1 cellular context compared by ENCODE assay signal in the genomic region with DNA sequence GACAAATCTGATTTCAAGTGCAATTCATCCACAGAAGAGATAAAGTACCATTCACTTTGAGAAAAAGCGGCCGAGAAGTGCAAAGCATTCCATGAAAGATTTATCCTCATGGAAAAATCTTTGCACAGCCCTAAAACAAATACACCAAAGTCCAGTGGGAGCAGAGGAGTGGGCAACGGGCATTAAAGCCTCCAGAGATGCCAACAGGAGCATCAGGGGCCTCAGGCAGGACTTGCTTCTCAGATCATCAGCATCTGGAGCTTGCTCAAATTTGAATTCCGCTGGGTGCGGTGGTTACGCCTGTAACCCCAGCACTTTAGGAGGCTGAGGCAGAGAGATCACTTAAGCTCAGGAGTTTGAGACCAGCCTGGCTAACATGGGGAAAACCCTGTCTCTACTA.
TF ChIP-seq lines count a peak whose summit lies in the region.

No MANE protein-coding gene starts in this region.

TF ChIP-seq in HepG2, 621 proteins besides CTCF, POLR2A, EP300 and RAD21 (continued from another document):
- no peak for TF ChIP-seq RCOR2 (CRISPR knock-in tag; IDR thresholded peaks at IDR 0.05)
- TF ChIP-seq GFI1 (CRISPR knock-in tag; IDR thresholded peaks at IDR 0.05; ENCODE audit: borderline replicate concordance): peak; percentile 68; the same call in 1 of the 2 replicates
- TF ChIP-seq, protein P1, sequence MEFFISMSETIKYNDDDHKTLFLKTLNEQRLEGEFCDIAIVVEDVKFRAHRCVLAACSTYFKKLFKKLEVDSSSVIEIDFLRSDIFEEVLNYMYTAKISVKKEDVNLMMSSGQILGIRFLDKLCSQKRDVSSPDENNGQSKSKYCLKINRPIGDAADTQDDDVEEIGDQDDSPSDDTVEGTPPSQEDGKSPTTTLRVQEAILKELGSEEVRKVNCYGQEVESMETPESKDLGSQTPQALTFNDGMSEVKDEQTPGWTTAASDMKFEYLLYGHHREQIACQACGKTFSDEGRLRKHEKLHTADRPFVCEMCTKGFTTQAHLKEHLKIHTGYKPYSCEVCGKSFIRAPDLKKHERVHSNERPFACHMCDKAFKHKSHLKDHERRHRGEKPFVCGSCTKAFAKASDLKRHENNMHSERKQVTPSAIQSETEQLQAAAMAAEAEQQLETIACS (CRISPR knock-in tag; IDR thresholded peaks at IDR 0.05): no peak
- TF ChIP-seq, protein P2, sequence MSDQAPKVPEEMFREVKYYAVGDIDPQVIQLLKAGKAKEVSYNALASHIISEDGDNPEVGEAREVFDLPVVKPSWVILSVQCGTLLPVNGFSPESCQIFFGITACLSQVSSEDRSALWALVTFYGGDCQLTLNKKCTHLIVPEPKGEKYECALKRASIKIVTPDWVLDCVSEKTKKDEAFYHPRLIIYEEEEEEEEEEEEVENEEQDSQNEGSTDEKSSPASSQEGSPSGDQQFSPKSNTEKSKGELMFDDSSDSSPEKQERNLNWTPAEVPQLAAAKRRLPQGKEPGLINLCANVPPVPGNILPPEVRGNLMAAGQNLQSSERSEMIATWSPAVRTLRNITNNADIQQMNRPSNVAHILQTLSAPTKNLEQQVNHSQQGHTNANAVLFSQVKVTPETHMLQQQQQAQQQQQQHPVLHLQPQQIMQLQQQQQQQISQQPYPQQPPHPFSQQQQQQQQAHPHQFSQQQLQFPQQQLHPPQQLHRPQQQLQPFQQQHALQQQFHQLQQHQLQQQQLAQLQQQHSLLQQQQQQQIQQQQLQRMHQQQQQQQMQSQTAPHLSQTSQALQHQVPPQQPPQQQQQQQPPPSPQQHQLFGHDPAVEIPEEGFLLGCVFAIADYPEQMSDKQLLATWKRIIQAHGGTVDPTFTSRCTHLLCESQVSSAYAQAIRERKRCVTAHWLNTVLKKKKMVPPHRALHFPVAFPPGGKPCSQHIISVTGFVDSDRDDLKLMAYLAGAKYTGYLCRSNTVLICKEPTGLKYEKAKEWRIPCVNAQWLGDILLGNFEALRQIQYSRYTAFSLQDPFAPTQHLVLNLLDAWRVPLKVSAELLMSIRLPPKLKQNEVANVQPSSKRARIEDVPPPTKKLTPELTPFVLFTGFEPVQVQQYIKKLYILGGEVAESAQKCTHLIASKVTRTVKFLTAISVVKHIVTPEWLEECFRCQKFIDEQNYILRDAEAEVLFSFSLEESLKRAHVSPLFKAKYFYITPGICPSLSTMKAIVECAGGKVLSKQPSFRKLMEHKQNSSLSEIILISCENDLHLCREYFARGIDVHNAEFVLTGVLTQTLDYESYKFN (CRISPR knock-in tag; conservative IDR thresholded peaks at IDR 0.05): 0 out of 2 replicates have a peak, but pooled peaks have one; percentile 23
- peak; percentile 25; the same call in 1 of the 2 replicates for TF ChIP-seq HNF4G (IDR thresholded peaks at IDR 0.05; ENCODE audit: borderline replicate concordance, low read depth, low read length)
- no peak for TF ChIP-seq HNF4G (CRISPR knock-in tag; IDR thresholded peaks at IDR 0.05; ENCODE audit: borderline replicate concordance, low read depth)
- TF ChIP-seq, protein P3, sequence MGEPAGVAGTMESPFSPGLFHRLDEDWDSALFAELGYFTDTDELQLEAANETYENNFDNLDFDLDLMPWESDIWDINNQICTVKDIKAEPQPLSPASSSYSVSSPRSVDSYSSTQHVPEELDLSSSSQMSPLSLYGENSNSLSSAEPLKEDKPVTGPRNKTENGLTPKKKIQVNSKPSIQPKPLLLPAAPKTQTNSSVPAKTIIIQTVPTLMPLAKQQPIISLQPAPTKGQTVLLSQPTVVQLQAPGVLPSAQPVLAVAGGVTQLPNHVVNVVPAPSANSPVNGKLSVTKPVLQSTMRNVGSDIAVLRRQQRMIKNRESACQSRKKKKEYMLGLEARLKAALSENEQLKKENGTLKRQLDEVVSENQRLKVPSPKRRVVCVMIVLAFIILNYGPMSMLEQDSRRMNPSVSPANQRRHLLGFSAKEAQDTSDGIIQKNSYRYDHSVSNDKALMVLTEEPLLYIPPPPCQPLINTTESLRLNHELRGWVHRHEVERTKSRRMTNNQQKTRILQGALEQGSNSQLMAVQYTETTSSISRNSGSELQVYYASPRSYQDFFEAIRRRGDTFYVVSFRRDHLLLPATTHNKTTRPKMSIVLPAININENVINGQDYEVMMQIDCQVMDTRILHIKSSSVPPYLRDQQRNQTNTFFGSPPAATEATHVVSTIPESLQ (CRISPR knock-in tag; conservative IDR thresholded peaks at IDR 0.05): no peak
- no peak for TF ChIP-seq BRD4 (CRISPR knock-in tag; IDR thresholded peaks at IDR 0.05)
- TF ChIP-seq ATF1 (CRISPR knock-in tag; IDR thresholded peaks at IDR 0.05): no peak
- TF ChIP-seq ZNF75D (CRISPR knock-in tag; IDR thresholded peaks at IDR 0.05; ENCODE audit: borderline replicate concordance): no peak
- TF ChIP-seq ASH2L (IDR thresholded peaks at IDR 0.05; ENCODE audit: insufficient read length, low read depth, low read length): no peak
- no peak for TF ChIP-seq KAT8 (CRISPR knock-in tag; IDR thresholded peaks at IDR 0.05)
- no peak for TF ChIP-seq NCOA2 (CRISPR knock-in tag; IDR thresholded peaks at IDR 0.05)
- TF ChIP-seq KMT2A (CRISPR knock-in tag; IDR thresholded peaks at IDR 0.05): no peak
- TF ChIP-seq SALL1 (CRISPR knock-in tag; IDR thresholded peaks at IDR 0.05): 0 out of 2 replicates have a peak, but pooled peaks have one; percentile 12
- TF ChIP-seq, protein P4, sequence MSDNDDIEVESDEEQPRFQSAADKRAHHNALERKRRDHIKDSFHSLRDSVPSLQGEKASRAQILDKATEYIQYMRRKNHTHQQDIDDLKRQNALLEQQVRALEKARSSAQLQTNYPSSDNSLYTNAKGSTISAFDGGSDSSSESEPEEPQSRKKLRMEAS (IDR thresholded peaks at IDR 0.05): no peak
- TF ChIP-seq, protein P5, sequence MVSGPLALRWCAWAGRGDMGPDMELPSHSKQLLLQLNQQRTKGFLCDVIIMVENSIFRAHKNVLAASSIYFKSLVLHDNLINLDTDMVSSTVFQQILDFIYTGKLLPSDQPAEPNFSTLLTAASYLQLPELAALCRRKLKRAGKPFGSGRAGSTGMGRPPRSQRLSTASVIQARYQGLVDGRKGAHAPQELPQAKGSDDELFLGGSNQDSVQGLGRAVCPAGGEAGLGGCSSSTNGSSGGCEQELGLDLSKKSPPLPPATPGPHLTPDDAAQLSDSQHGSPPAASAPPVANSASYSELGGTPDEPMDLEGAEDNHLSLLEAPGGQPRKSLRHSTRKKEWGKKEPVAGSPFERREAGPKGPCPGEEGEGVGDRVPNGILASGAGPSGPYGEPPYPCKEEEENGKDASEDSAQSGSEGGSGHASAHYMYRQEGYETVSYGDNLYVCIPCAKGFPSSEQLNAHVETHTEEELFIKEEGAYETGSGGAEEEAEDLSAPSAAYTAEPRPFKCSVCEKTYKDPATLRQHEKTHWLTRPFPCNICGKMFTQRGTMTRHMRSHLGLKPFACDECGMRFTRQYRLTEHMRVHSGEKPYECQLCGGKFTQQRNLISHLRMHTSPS (CRISPR knock-in tag; IDR thresholded peaks at IDR 0.05; ENCODE audit: low read depth): peak; percentile 90
- TF ChIP-seq, protein P6, sequence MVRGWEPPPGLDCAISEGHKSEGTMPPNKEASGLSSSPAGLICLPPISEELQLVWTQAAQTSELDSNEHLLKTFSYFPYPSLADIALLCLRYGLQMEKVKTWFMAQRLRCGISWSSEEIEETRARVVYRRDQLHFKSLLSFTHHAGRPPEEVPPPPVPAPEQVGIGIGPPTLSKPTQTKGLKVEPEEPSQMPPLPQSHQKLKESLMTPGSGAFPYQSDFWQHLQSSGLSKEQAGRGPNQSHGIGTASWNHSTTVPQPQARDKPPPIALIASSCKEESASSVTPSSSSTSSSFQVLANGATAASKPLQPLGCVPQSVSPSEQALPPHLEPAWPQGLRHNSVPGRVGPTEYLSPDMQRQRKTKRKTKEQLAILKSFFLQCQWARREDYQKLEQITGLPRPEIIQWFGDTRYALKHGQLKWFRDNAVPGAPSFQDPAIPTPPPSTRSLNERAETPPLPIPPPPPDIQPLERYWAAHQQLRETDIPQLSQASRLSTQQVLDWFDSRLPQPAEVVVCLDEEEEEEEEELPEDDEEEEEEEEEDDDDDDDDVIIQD (CRISPR knock-in tag; IDR thresholded peaks at IDR 0.05; ENCODE audit: low read depth): no peak
- TF ChIP-seq, protein P7, sequence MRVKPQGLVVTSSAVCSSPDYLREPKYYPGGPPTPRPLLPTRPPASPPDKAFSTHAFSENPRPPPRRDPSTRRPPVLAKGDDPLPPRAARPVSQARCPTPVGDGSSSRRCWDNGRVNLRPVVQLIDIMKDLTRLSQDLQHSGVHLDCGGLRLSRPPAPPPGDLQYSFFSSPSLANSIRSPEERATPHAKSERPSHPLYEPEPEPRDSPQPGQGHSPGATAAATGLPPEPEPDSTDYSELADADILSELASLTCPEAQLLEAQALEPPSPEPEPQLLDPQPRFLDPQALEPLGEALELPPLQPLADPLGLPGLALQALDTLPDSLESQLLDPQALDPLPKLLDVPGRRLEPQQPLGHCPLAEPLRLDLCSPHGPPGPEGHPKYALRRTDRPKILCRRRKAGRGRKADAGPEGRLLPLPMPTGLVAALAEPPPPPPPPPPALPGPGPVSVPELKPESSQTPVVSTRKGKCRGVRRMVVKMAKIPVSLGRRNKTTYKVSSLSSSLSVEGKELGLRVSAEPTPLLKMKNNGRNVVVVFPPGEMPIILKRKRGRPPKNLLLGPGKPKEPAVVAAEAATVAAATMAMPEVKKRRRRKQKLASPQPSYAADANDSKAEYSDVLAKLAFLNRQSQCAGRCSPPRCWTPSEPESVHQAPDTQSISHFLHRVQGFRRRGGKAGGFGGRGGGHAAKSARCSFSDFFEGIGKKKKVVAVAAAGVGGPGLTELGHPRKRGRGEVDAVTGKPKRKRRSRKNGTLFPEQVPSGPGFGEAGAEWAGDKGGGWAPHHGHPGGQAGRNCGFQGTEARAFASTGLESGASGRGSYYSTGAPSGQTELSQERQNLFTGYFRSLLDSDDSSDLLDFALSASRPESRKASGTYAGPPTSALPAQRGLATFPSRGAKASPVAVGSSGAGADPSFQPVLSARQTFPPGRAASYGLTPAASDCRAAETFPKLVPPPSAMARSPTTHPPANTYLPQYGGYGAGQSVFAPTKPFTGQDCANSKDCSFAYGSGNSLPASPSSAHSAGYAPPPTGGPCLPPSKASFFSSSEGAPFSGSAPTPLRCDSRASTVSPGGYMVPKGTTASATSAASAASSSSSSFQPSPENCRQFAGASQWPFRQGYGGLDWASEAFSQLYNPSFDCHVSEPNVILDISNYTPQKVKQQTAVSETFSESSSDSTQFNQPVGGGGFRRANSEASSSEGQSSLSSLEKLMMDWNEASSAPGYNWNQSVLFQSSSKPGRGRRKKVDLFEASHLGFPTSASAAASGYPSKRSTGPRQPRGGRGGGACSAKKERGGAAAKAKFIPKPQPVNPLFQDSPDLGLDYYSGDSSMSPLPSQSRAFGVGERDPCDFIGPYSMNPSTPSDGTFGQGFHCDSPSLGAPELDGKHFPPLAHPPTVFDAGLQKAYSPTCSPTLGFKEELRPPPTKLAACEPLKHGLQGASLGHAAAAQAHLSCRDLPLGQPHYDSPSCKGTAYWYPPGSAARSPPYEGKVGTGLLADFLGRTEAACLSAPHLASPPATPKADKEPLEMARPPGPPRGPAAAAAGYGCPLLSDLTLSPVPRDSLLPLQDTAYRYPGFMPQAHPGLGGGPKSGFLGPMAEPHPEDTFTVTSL (CRISPR knock-in tag; IDR thresholded peaks at IDR 0.05; ENCODE audit: borderline replicate concordance): peak; percentile 32; the same call in 1 of the 2 replicates
- TF ChIP-seq HNF4A (CRISPR knock-in tag; IDR thresholded peaks at IDR 0.05): peak; percentile 60
- no peak for TF ChIP-seq ZMAT3 (CRISPR knock-in tag; conservative IDR thresholded peaks at IDR 0.05)
- TF ChIP-seq, protein P8, sequence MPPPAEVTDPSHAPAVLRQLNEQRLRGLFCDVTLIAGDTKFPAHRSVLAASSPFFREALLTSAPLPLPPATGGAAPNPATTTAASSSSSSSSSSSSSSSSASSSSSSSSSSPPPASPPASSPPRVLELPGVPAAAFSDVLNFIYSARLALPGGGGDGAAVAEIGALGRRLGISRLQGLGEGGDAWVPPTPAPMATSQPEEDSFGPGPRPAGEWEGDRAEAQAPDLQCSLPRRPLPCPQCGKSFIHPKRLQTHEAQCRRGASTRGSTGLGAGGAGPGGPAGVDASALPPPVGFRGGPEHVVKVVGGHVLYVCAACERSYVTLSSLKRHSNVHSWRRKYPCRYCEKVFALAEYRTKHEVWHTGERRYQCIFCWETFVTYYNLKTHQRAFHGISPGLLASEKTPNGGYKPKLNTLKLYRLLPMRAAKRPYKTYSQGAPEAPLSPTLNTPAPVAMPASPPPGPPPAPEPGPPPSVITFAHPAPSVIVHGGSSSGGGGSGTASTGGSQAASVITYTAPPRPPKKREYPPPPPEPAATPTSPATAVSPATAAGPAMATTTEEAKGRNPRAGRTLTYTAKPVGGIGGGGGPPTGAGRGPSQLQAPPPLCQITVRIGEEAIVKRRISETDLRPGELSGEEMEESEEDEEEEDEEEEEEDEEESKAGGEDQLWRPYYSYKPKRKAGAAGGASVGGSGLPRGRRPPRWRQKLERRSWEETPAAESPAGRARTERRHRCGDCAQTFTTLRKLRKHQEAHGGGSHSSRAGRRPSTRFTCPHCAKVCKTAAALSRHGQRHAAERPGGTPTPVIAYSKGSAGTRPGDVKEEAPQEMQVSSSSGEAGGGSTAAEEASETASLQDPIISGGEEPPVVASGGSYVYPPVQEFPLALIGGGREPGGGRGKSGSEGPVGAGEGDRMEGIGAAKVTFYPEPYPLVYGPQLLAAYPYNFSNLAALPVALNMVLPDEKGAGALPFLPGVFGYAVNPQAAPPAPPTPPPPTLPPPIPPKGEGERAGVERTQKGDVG (CRISPR knock-in tag; IDR thresholded peaks at IDR 0.05; ENCODE audit: borderline replicate concordance): no peak
